ENCODE assay signal across 11 cellular contexts in the genomic region with DNA sequence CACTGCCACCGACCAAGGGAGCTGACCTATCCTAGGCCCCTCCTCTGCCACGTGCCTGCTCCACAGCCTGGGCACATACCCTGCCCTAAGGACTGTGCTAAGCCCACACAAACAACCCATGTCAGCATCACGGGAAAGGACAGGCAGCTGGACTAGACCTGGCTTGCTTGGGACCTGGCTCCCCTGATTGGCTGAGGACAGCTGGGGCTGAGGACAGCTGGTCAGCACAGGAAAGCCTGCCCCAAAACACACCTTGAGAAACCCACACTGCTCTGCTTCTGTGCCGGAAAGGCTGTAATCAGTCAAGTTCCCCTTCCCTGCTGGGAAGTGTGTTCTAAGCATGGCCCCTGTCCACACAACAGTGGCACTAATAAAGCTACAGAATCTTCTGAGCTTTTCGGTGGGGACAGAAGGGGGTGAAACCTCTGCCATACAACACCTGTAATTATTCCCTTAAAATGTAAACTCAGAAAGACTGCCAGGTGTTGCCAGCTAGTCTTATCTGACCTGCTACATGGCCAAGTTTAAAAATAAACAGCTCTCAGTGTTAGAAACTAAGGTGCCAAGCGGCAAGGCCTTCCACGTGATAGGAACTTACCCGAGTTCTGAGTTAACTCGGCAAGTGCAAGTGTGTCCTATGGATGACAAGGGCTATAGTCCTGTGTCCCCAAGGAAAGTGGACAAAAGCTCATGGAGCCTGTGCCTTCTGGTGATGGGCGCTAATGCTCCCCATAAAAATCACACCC. TPM values are rescaled to one million over a fixed set of nuclear protein-coding genes. Genes with fewer than 3 reads are reported as not detected.
DNase-seq lines count a peak whose midpoint lies in the region; ATAC-seq and TF ChIP-seq lines count a peak whose summit lies in the region.
"Had no signal": no experiment of that assay in that cellular context is flagged by ENCODE, and none has a peak within 500 bp of the region (broad histone marks: within the 10 kb centered on the region; RNA-seq: fewer than 3 reads in every experiment).

No MANE protein-coding gene starts in this region.

- H3K4me3 ChIP-seq in BLaER1 treated with 17β-estradiol and CSF1 and Interleukin-3, amounts not matched to agents 10 nM and 100 nM: no peak overlapping the region; a peak in 1 of 20 replicates
- H3K4me3 ChIP-seq in colonic mucosa (no peak overlapping the region), mucosa of rectum (ENCODE audit: low read length in 2 of 2) (no peak overlapping the region)

- DNase-seq in colonic mucosa: no peak
- DNase-seq in DMS 273 treated with DMSO at 0.1 percent for 48 hours (lab: John Stamatoyannopoulos, UW): no peak
- DNase-seq in NCI-H1436 treated with DMSO at 0.1 percent for 48 hours (lab: John Stamatoyannopoulos, UW): no peak
- DNase-seq in NCI-H345 treated with DMSO at 0.1 percent for 48 hours (lab: John Stamatoyannopoulos, UW; ENCODE audit: unreplicated experiment): no peak
- DNase-seq: activated T-cell treated with anti-CD3 and anti-CD28 coated beads for 4 hours, GDM1 had no signal

- intact Hi-C loops in colonic mucosa (cut with DNase I): no loop called here

- H3K4me2 ChIP-seq in BLaER1 treated with 17β-estradiol and CSF1 and Interleukin-3, amounts not matched to agents 10 nM and 100 nM: peak overlapping the region; percentile 79 to 98 (median 88)

- peak overlapping the region in 10 of 11 experiments; percentile 6 to 66 (median 40); a peak in 17 of 22 replicates for H3K9ac ChIP-seq in BLaER1 treated with 17β-estradiol and CSF1 and Interleukin-3, amounts not matched to agents 10 nM and 100 nM
- H3K9ac ChIP-seq in colonic mucosa (ENCODE audit: low read depth in 2 of 2, low read length in 2 of 2) (no peak overlapping the region), mucosa of rectum (ENCODE audit: low read depth in 1 of 2, low read length in 2 of 2) (peak overlapping the region in 1 of 2 donors; percentile 36)

- TF ChIP-seq CTCF in colonic mucosa (IDR thresholded peaks at IDR 0.05): no peak

- ATAC-seq in HG02678 (IDR thresholded peaks at IDR 0.05; ENCODE audit: unreplicated experiment) (peak; percentile 26), GM18519 (IDR thresholded peaks at IDR 0.05; ENCODE audit: low FRiP score, unreplicated experiment) (no peak)
- ATAC-seq: Panc1 had no signal

- H3K36me3 ChIP-seq in BLaER1 treated with 17β-estradiol and CSF1 and Interleukin-3, amounts not matched to agents 10 nM and 100 nM: peaks cover 20 to 56% (median 45%) of the 10 kb centered on the region in 11 experiments
- H3K36me3 ChIP-seq in colonic mucosa (no peaks in the 10 kb centered on the region), mucosa of rectum (ENCODE audit: control insufficient read depth in 2 of 2, insufficient read depth in 2 of 2, low read length in 2 of 2) (peaks cover 25 to 30% of the 10 kb centered on the region in 2 donors)

- H3K27me3 ChIP-seq in BLaER1 treated with 17β-estradiol and CSF1 and Interleukin-3, amounts not matched to agents 10 nM and 100 nM: no peaks in the 10 kb centered on the region
- no peaks in the 10 kb centered on the region for H3K27me3 ChIP-seq in colonic mucosa
- H3K27me3 ChIP-seq in mucosa of rectum (ENCODE audit: control insufficient read depth in 2 of 2, insufficient read depth in 2 of 2, low read length in 2 of 2): no peaks in the 10 kb centered on the region

- peak overlapping the region; percentile 45 to 88 (median 82) for H3K27ac ChIP-seq in BLaER1 treated with 17β-estradiol and CSF1 and Interleukin-3, amounts not matched to agents 10 nM and 100 nM
- H3K27ac ChIP-seq in colonic mucosa: peak overlapping the region; percentile 4
- H3K27ac ChIP-seq in mucosa of rectum (ENCODE audit: low read depth in 2 of 2, low read length in 2 of 2): peak overlapping the region; percentile 45 to 62

- H3K4me1 ChIP-seq in BLaER1 treated with 17β-estradiol and CSF1 and Interleukin-3, amounts not matched to agents 10 nM and 100 nM: peaks cover 94 to 100% (median 99%) of the 10 kb centered on the region in 10 experiments
- H3K4me1 ChIP-seq in colonic mucosa (peaks cover 8% of the 10 kb centered on the region), mucosa of rectum (ENCODE audit: control insufficient read depth in 2 of 2, insufficient read depth in 2 of 2, low read length in 2 of 2) (peaks cover 23 to 36% of the 10 kb centered on the region in 2 donors)

- no peaks in the 10 kb centered on the region for H3K9me3 ChIP-seq in BLaER1 treated with 17β-estradiol and CSF1 and Interleukin-3, amounts not matched to agents 10 nM and 100 nM (replicated peaks in 1 of 11)
- no peaks in the 10 kb centered on the region for H3K9me3 ChIP-seq in colonic mucosa
- H3K9me3 ChIP-seq in mucosa of rectum (ENCODE audit: control insufficient read depth in 2 of 2, low read length in 2 of 2): no peaks in the 10 kb centered on the region

- peaks cover 0 to 21% (median 10%) of the 10 kb centered on the region in 11 experiments; a peak in 8 of 22 replicates for H4K20me1 ChIP-seq in BLaER1 treated with 17β-estradiol and CSF1 and Interleukin-3, amounts not matched to agents 10 nM and 100 nM

RNA-seq across cellular contexts. Expression of a gene that starts 35.7 kb away (rescaled TPM):
- total RNA-seq in colonic mucosa: 10 to 100 TPM; 29.4 to 47.7 TPM

Comparison
In these comparisons a context has a peak if more than half of its experiments do, and no peak if none do; other contexts are left out.
1. H3K27ac ChIP-seq: peak in every context shown above with its lines; median percentile 82 in BLaER1 treated with 17β-estradiol and CSF1 and Interleukin-3, amounts not matched to agents 10 nM and 100 nM; 54 in mucosa of rectum; 4 in colonic mucosa.
2. H3K9ac ChIP-seq: peak in BLaER1 treated with 17β-estradiol and CSF1 and Interleukin-3, amounts not matched to agents 10 nM and 100 nM (10 of 11); none in colonic mucosa (0 of 2).